In the genomic region with DNA sequence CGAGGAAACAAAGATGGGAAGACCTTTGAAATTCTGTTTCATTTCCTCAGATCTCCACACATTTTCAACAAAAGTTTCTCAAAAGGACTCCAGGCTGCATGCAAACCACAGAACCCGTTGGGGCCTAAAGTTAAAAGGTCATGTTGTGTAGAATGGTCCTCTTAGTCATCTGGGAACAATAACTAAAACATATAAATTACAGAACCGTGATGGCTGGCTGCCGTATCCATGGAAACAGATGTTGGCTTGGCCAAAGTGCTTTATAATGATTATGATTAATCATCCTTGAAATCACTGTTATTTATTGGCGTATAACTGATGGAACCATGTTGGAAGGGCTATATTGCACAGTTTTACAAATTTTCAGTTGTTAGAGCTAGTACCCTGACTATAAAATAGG, we compare ENCODE assay signal across 19 cellular contexts.
"Had no signal": no experiment of that assay in that cellular context is flagged by ENCODE, and none has a peak within 500 bp of the region (broad histone marks: within the 10 kb centered on the region; RNA-seq: fewer than 3 reads in every experiment).

No MANE protein-coding gene starts in this region.

- ATAC-seq: activated CD8-positive, alpha-beta T cell treated with anti-CD3 and anti-CD28 coated beads for 36 hours; esophagus mucosa; gastroesophageal sphincter; heart left ventricle; naive thymus-derived CD8-positive, alpha-beta T cell; T-cell had no signal

- H3K27me3 ChIP-seq: breast epithelium, gastroesophageal sphincter, spleen, thyroid gland had no signal

- H3K36me3 ChIP-seq: breast epithelium, gastroesophageal sphincter, heart left ventricle, spleen, thyroid gland had no signal

- DNase-seq: activated CD4-positive, alpha-beta T cell treated with anti-CD3 and anti-CD28 coated beads for 48 hours; activated CD4-positive, CD25-positive, alpha-beta regulatory T cell; activated CD8-positive, alpha-beta T cell treated with anti-CD3 and anti-CD28 coated beads for 36 hours; activated naive CD4-positive, alpha-beta T cell treated with Interleukin-2 at 50 U/mL for 16 hours; activated T-cell treated with anti-CD3 and anti-CD28 coated beads, Interleukin-2, amount 50 U/mL, for 1 hour; anterior cingulate cortex; heart left ventricle; kidney glomerular epithelial cell; naive thymus-derived CD8-positive, alpha-beta T cell; nucleus accumbens; spleen; stimulated activated naive CD4-positive, alpha-beta T cell; T-cell; thyroid gland had no signal

- H3K4me3 ChIP-seq: breast epithelium, coronary artery, gastroesophageal sphincter, heart left ventricle, spleen, thyroid gland had no signal

- H3K9me3 ChIP-seq: breast epithelium, gastroesophageal sphincter, heart left ventricle, spleen, thyroid gland had no signal

- FAIRE-seq: urothelium cell line had no signal

- H3K27ac ChIP-seq: coronary artery, gastroesophageal sphincter, heart left ventricle, spleen, thyroid gland had no signal
